ENCODE assay signal across 35 cellular contexts in the genomic region with DNA sequence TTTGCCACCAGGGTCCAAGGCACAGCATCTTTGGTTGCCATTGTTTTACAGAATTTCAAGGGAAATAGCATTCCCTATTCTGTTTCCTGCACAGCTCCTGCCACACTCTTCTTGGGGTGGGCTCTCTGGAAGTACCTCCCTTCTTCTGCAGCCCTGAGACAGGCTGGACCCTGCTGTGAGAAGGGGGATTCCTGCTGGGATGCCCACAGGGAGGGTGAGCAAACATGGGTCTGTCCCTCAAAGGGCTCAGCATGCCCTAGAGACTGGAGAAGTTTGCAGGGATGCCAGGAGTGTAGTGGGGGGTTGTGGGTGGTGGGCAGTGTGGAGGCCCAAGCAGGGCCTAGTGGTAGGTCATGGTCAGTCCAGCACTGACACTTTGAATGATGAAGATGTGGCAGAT.
"Had no signal": no experiment of that assay in that cellular context is flagged by ENCODE, and none has a peak within 500 bp of the region (broad histone marks: within the 10 kb centered on the region; RNA-seq: fewer than 3 reads in every experiment).

No MANE protein-coding gene starts in this region.

- H3K4me3 ChIP-seq: adrenal gland, body of pancreas, breast epithelium had no signal

- DNase-seq: activated CD4-positive, alpha-beta memory T cell treated with anti-CD3 and anti-CD28 coated beads, Interleukin-2, amount 10 ng/mL, durations not matched to agents 7 days and 5 days; activated CD4-positive, alpha-beta T cell treated with anti-CD3 and anti-CD28 coated beads for 1 hour; activated CD4-positive, alpha-beta T cell treated with anti-CD3 and anti-CD28 coated beads for 36 hours; activated CD4-positive, alpha-beta T cell treated with anti-CD3 and anti-CD28 coated beads for 48 hours; activated CD4-positive, alpha-beta T cell treated with anti-CD3 and anti-CD28 coated beads, Interleukin-2, amount 10 ng/mL, durations not matched to agents 7 days and 5 days; activated CD4-positive, alpha-beta T cell treated with anti-CD3 and anti-CD28 coated beads, Interleukin-2, amount 50 U/mL, for 48 hours; activated CD4-positive, CD25-positive, alpha-beta regulatory T cell; activated CD8-positive, alpha-beta memory T cell treated with anti-CD3 and anti-CD28 coated beads for 24 hours; activated CD8-positive, alpha-beta memory T cell treated with anti-CD3 and anti-CD28 coated beads, Interleukin-2, amount 10 ng/mL, durations not matched to agents 7 days and 5 days; activated CD8-positive, alpha-beta memory T cell treated with anti-CD3 and anti-CD28 coated beads, Interleukin-2, amount 50 U/mL, for 48 hours; activated CD8-positive, alpha-beta T cell treated with anti-CD3 and anti-CD28 coated beads, Interleukin-2, amount 10 ng/mL, durations not matched to agents 7 days and 5 days; activated effector memory CD4-positive, alpha-beta T cell treated with Interleukin-2 at 50 U/mL for 16 hours; activated gamma-delta T cell; activated naive CD4-positive, alpha-beta T cell treated with anti-CD3 and anti-CD28 coated beads, Interleukin-2, amount 50 U/mL, for 16 hours; activated naive CD4-positive, alpha-beta T cell treated with Interleukin-2 at 50 U/mL for 16 hours; activated naive CD8-positive, alpha-beta T cell treated with anti-CD3 and anti-CD28 coated beads for 36 hours; activated T-cell treated with anti-CD3 and anti-CD28 coated beads, Interleukin-2, amount 50 U/mL, for 24 hours; activated T-cell treated with anti-CD3 and anti-CD28 coated beads, Interleukin-2, amount 50 U/mL, for 48 hours; adrenal gland; amniotic stem cell; aorta; body of pancreas; brain microvascular endothelial cell; central memory CD4-positive, alpha-beta T cell; T-helper 1 cell; T-helper 2 cell; T-helper 9 cell had no signal

- H3K4me1 ChIP-seq: adrenal gland, body of pancreas, breast epithelium had no signal

- H3K9me3 Mint-ChIP-seq: activated CD4-positive, alpha-beta memory T cell treated with anti-CD3 and anti-CD28 coated beads, Interleukin-2, amount 10 ng/mL, durations not matched to agents 7 days and 5 days; activated CD4-positive, alpha-beta T cell treated with anti-CD3 and anti-CD28 coated beads, Interleukin-2, amount 10 ng/mL, durations not matched to agents 7 days and 5 days; activated naive CD4-positive, alpha-beta T cell treated with anti-CD3 and anti-CD28 coated beads, Interleukin-2, amount 50 U/mL, for 72 hours; activated naive CD8-positive, alpha-beta T cell treated with anti-CD3 and anti-CD28 coated beads for 36 hours; activated T-cell treated with anti-CD3 and anti-CD28 coated beads, Interleukin-2, amount 50 U/mL, for 24 hours; activated T-helper 2 cell treated with anti-CD3 and anti-CD28 coated beads, Interferon-gamma antibody, Interleukin-2, Interleukin-4, amounts not matched to agents 10 μg/mL and 5 μg/mL and 100 μg/mL, durations not matched to agents 14 hours and 24 hours and 36 hours; T-helper 1 cell treated with Interleukin-12 subunit alpha and Interleukin-12 subunit beta and Interleukin-4 antibody, amounts not matched to agents 30 μg/mL and 1 μg/mL, for 36 hours; T-helper 2 cell treated with Interferon-gamma antibody and Interleukin-4, amounts not matched to agents 5 μg/mL and 100 μg/mL, for 36 hours had no signal

- H3K36me3 Mint-ChIP-seq: activated CD8-positive, alpha-beta memory T cell treated with anti-CD3 and anti-CD28 coated beads, Interleukin-2, amount 10 ng/mL, durations not matched to agents 7 days and 5 days; activated naive CD4-positive, alpha-beta T cell treated with anti-CD3 and anti-CD28 coated beads, Interleukin-2, amount 50 U/mL, for 72 hours; activated naive CD8-positive, alpha-beta T cell treated with anti-CD3 and anti-CD28 coated beads for 36 hours had no signal

- H3K27ac ChIP-seq: adrenal gland, body of pancreas, brain microvascular endothelial cell, breast epithelium, VCaP had no signal

- H3K27me3 Mint-ChIP-seq: activated CD4-positive, alpha-beta T cell treated with anti-CD3 and anti-CD28 coated beads, Interleukin-2, amount 10 ng/mL, durations not matched to agents 7 days and 5 days; activated naive CD8-positive, alpha-beta T cell treated with anti-CD3 and anti-CD28 coated beads for 36 hours had no signal

- H3K4me3 Mint-ChIP-seq: activated CD4-positive, alpha-beta memory T cell treated with anti-CD3 and anti-CD28 coated beads, Interleukin-2, amount 10 ng/mL, durations not matched to agents 7 days and 5 days; activated CD4-positive, alpha-beta T cell treated with anti-CD3 and anti-CD28 coated beads for 36 hours; activated CD4-positive, alpha-beta T cell treated with anti-CD3 and anti-CD28 coated beads, Interleukin-2, amount 10 ng/mL, durations not matched to agents 7 days and 5 days; activated CD8-positive, alpha-beta memory T cell treated with anti-CD3 and anti-CD28 coated beads, Interleukin-2, amount 10 ng/mL, durations not matched to agents 7 days and 5 days; activated CD8-positive, alpha-beta T cell treated with anti-CD3 and anti-CD28 coated beads, Interleukin-2, amount 10 ng/mL, durations not matched to agents 7 days and 5 days; activated naive CD8-positive, alpha-beta T cell treated with anti-CD3 and anti-CD28 coated beads for 36 hours; activated T-cell treated with anti-CD3 and anti-CD28 coated beads, Interleukin-2, amount 50 U/mL, for 24 hours; T-helper 1 cell treated with Interleukin-12 subunit alpha and Interleukin-12 subunit beta and Interleukin-4 antibody, amounts not matched to agents 30 μg/mL and 1 μg/mL, for 36 hours; T-helper 2 cell treated with Interferon-gamma antibody and Interleukin-4, amounts not matched to agents 5 μg/mL and 100 μg/mL, for 36 hours had no signal

- H3K27me3 ChIP-seq: adrenal gland, body of pancreas, brain microvascular endothelial cell, breast epithelium had no signal

- H3K4me1 Mint-ChIP-seq: activated CD4-positive, alpha-beta memory T cell treated with anti-CD3 and anti-CD28 coated beads, Interleukin-2, amount 10 ng/mL, durations not matched to agents 7 days and 5 days; activated CD4-positive, alpha-beta T cell treated with anti-CD3 and anti-CD28 coated beads for 36 hours; activated CD4-positive, alpha-beta T cell treated with anti-CD3 and anti-CD28 coated beads, Interleukin-2, amount 10 ng/mL, durations not matched to agents 7 days and 5 days; activated CD8-positive, alpha-beta memory T cell treated with anti-CD3 and anti-CD28 coated beads, Interleukin-2, amount 10 ng/mL, durations not matched to agents 7 days and 5 days; activated naive CD8-positive, alpha-beta T cell treated with anti-CD3 and anti-CD28 coated beads for 36 hours had no signal

- H3K27ac Mint-ChIP-seq: activated CD4-positive, alpha-beta memory T cell treated with anti-CD3 and anti-CD28 coated beads, Interleukin-2, amount 10 ng/mL, durations not matched to agents 7 days and 5 days; activated CD4-positive, alpha-beta T cell treated with anti-CD3 and anti-CD28 coated beads for 36 hours; activated CD4-positive, alpha-beta T cell treated with anti-CD3 and anti-CD28 coated beads, Interleukin-2, amount 10 ng/mL, durations not matched to agents 7 days and 5 days; activated CD8-positive, alpha-beta memory T cell treated with anti-CD3 and anti-CD28 coated beads, Interleukin-2, amount 10 ng/mL, durations not matched to agents 7 days and 5 days; activated CD8-positive, alpha-beta T cell treated with anti-CD3 and anti-CD28 coated beads, Interleukin-2, amount 10 ng/mL, durations not matched to agents 7 days and 5 days; activated naive CD8-positive, alpha-beta T cell treated with anti-CD3 and anti-CD28 coated beads for 36 hours; activated T-cell treated with anti-CD3 and anti-CD28 coated beads, Interleukin-2, amount 50 U/mL, for 24 hours; activated T-helper 2 cell treated with anti-CD3 and anti-CD28 coated beads, Interferon-gamma antibody, Interleukin-2, Interleukin-4, amounts not matched to agents 10 μg/mL and 5 μg/mL and 100 μg/mL, durations not matched to agents 14 hours and 24 hours and 36 hours; T-helper 1 cell treated with Interleukin-12 subunit alpha and Interleukin-12 subunit beta and Interleukin-4 antibody, amounts not matched to agents 30 μg/mL and 1 μg/mL, for 36 hours; T-helper 2 cell treated with Interferon-gamma antibody and Interleukin-4, amounts not matched to agents 5 μg/mL and 100 μg/mL, for 36 hours had no signal

- H3K9me3 ChIP-seq: adrenal gland, body of pancreas, breast epithelium had no signal

- FAIRE-seq: astrocyte, TTC549 had no signal

- H3K36me3 ChIP-seq: adrenal gland, brain microvascular endothelial cell, breast epithelium had no signal
